10 cellular contexts compared by ENCODE assay signal in the genomic region with DNA sequence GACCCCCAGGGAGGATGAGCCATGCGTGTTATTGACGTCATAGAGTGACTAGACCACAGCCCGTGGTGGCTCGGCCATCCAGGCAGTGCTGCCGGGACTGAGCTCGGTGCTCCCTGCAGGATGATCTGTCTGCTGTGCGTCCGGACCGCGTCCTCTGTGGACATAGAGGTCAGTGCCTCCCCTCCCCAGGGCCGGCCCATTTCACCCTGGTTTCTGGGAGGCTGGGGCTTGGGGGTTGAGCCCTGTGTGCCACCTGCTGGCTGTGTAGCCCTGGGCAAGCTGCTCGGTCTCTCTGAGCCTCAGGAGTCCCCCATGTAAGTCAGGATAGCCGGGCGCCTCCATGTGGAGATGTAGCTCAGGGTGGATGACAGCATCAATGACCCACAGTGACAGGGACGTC. TPM values are rescaled to one million over a fixed set of nuclear protein-coding genes. Genes with fewer than 3 reads are reported as not detected.
A peak's percentile ranks its signal among the peaks of the same experiment; 100 is the strongest.
DNase-seq lines count a peak whose midpoint lies in the region; ATAC-seq, FAIRE-seq and TF ChIP-seq lines count a peak whose summit lies in the region.
"Had no signal": no experiment of that assay in that cellular context is flagged by ENCODE, and none has a peak within 500 bp of the region (broad histone marks: within the 10 kb centered on the region; RNA-seq: fewer than 3 reads in every experiment).

No MANE protein-coding gene starts in this region.

- H3K4me1 Mint-ChIP-seq in chondrocyte (ENCODE audit: low read depth), result no peaks in the 10 kb centered on the region

- TF ChIP-seq CTCF in chondrocyte (IDR thresholded peaks at IDR 0.05), result peak; percentile 62

- H3K4me3 Mint-ChIP-seq in chondrocyte (ENCODE audit: unreplicated experiment), result no peak overlapping the region
- H3K4me3 Mint-ChIP-seq: immature natural killer cell had no signal

- no peak for FAIRE-seq in GM19239 (lab: Jason Lieb, UNC)
- FAIRE-seq: H54 had no signal

- no peaks in the 10 kb centered on the region for H3K9me3 Mint-ChIP-seq in chondrocyte (ENCODE audit: low read depth)
- H3K9me3 Mint-ChIP-seq: immature natural killer cell had no signal

- H3K27me3 Mint-ChIP-seq in chondrocyte (ENCODE audit: low read depth), result no peaks in the 10 kb centered on the region

- no peak for TF ChIP-seq POLR2A in GM18505 (IDR thresholded peaks at IDR 0.05; ENCODE audit: borderline replicate concordance, extremely low read depth, insufficient read depth, insufficient read length)

- H3K27ac Mint-ChIP-seq in chondrocyte (ENCODE audit: unreplicated experiment), result peak overlapping the region; percentile 57

- DNase-seq in HuH-7 (ENCODE audit: low spot score), result peak; percentile 43
- no peak for DNase-seq in chondrocyte (ENCODE audit: low spot score)
- peak; percentile 32 for DNase-seq in pons (ENCODE audit: low spot score)
- DNase-seq in GM19239 (ENCODE audit: insufficient read length, low spot score), result no peak
- DNase-seq in activated CD4-positive, alpha-beta T cell treated with anti-CD3 and anti-CD28 coated beads, Interleukin-2, amount 50 U/mL, for 1 hour, result no peak
- DNase-seq: immature natural killer cell, NCI-H69 had no signal

- peaks cover 17% of the 10 kb centered on the region for H3K36me3 Mint-ChIP-seq in chondrocyte (ENCODE audit: low read depth)

- no peak for ATAC-seq in GM18505 (IDR thresholded peaks at IDR 0.05; ENCODE audit: unreplicated experiment)

RNA-seq across cellular contexts. Expression of gene TSC2, which starts 8.3 kb away (rescaled TPM):
- 107 to 158 TPM (median 108 TPM) in 3 replicates for total RNA-seq in chondrocyte

RNA-seq across cellular contexts. Expression of gene NTHL1, which starts 8.4 kb away (rescaled TPM):
- 12.6 to 15.4 TPM (median 14.2 TPM) in 3 replicates for total RNA-seq in chondrocyte

RNA-seq across cellular contexts. Expression of gene NHERF2, which starts 29.4 kb away (rescaled TPM):
- 61.5 to 89.4 TPM (median 87.0 TPM) in 3 replicates for total RNA-seq in chondrocyte

RNA-seq across cellular contexts. Expression of gene NPW, which starts 36.5 kb away (rescaled TPM):
- total RNA-seq in chondrocyte, result 1.1 to 3.7 TPM (median 2.5 TPM) in 3 replicates
- total RNA-seq: breast epithelium had no signal

RNA-seq across cellular contexts. Expression of gene ZNF598, which starts 46.5 kb away (rescaled TPM):
- total RNA-seq in chondrocyte, result 39.0 to 43.4 TPM (median 41.7 TPM) in 3 replicates

Comparison
In these comparisons a context has a peak if more than half of its experiments do, and no peak if none do; other contexts are left out.
1. DNase-seq: peak in HuH-7 (single experiment) and pons (single experiment); none in chondrocyte (single experiment), GM19239 (single experiment) and activated CD4-positive, alpha-beta T cell treated with anti-CD3 and anti-CD28 coated beads, Interleukin-2, amount 50 U/mL, for 1 hour (single experiment).